Comparison of ENCODE assay signal across 10 cellular contexts in the genomic region with DNA sequence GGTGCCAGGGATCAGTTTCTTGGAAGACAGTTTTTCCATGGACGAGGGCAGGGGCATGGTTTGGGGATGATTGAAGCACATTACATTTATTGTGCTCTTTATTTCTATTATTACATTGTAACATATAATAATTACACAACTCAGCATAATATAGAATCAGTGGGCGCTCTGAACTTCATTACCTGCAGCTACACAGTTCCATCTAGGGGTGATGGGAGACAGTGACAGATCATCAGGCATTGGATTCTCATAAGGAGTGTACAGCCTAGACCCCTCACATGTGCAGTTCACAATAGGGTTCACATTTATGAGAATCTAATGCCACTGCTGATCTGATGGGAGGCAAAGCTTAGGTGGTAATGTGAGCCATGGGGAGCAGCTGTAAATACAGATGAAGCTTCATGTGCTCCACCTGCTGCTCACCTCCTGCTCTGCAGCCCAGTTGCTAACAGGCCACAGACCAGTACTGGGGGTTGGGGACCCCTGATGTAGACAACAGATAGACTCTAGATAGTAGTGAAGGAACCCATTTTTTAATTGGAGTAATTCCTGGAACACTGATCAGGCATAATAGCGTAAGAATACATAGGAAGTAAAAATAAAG. TPM values are rescaled to one million over a fixed set of nuclear protein-coding genes. Genes with fewer than 3 reads are reported as not detected.
A peak's percentile ranks its signal among the peaks of the same experiment; 100 is the strongest.
DNase-seq lines count a peak whose midpoint lies in the region; ATAC-seq and TF ChIP-seq lines count a peak whose summit lies in the region.
"Had no signal": no experiment of that assay in that cellular context is flagged by ENCODE, and none has a peak within 500 bp of the region (broad histone marks: within the 10 kb centered on the region; RNA-seq: fewer than 3 reads in every experiment).

No MANE protein-coding gene starts in this region.

- no peaks in the 10 kb centered on the region for H3K36me3 ChIP-seq in neural cell (ENCODE audit: insufficient read depth, low read length)
- H3K36me3 ChIP-seq: thoracic aorta had no signal

- H3K9me3 ChIP-seq in neural cell (ENCODE audit: low read length): no peaks in the 10 kb centered on the region
- H3K9me3 ChIP-seq: thoracic aorta had no signal

- no peaks in the 10 kb centered on the region for H3K9me3 Mint-ChIP-seq in WTC11
- H3K9me3 Mint-ChIP-seq: activated T-helper 17 cell treated with anti-CD3 and anti-CD28 coated beads, Interleukin-2, amount 50 U/mL, for 72 hours had no signal

- H3K4me2 ChIP-seq in neural cell (ENCODE audit: low read length): no peak overlapping the region

- H3K27ac ChIP-seq in neural cell (ENCODE audit: low read length): no peak overlapping the region
- H3K27ac ChIP-seq: thoracic aorta had no signal

- TF ChIP-seq RAD21 in neural cell (conservative IDR thresholded peaks at IDR 0.05): no peak

- H3K4me1 Mint-ChIP-seq in WTC11: no peaks in the 10 kb centered on the region
- H3K4me1 Mint-ChIP-seq: activated T-helper 17 cell treated with anti-CD3 and anti-CD28 coated beads, Interleukin-2, amount 50 U/mL, for 72 hours had no signal

- peak; percentile 72 for ATAC-seq in HG02798 (IDR thresholded peaks at IDR 0.05; ENCODE audit: poor library complexity, unreplicated experiment)
- ATAC-seq in WTC11: peak; percentile 97
- ATAC-seq: activated T-helper 17 cell treated with anti-CD3 and anti-CD28 coated beads, Interleukin-2, amount 50 U/mL, for 72 hours had no signal

- peak; percentile 41 for DNase-seq in DMS 273 (lab: John Stamatoyannopoulos, UW; ENCODE audit: unreplicated experiment)
- no peak for DNase-seq in DMS 273 treated with DMSO at 0.1 percent for 48 hours (lab: John Stamatoyannopoulos, UW)
- peak; percentile 68 for DNase-seq in WTC11 (ENCODE audit: low spot score)
- DNase-seq in epidermal melanocyte (ENCODE audit: insufficient read length, low spot score): no peak
- no peak for DNase-seq in cerebellar cortex (ENCODE audit: low spot score)
- DNase-seq in NOMO-1 treated with DMSO at 0.1 percent for 48 hours (lab: John Stamatoyannopoulos, UW; ENCODE audit: unreplicated experiment): no peak

- no peak overlapping the region for H3K9ac ChIP-seq in neural cell (ENCODE audit: low read length)

- no peak overlapping the region for H3K4me3 ChIP-seq in neural cell (ENCODE audit: low read length)
- H3K4me3 ChIP-seq: thoracic aorta had no signal

- no peak overlapping the region for H3K4me3 Mint-ChIP-seq in WTC11
- H3K4me3 Mint-ChIP-seq: activated T-helper 17 cell treated with anti-CD3 and anti-CD28 coated beads, Interleukin-2, amount 50 U/mL, for 72 hours had no signal

- H3K79me2 ChIP-seq in neural cell (replicated peaks; ENCODE audit: insufficient read depth, low read length): no peaks in the 10 kb centered on the region

- no peaks in the 10 kb centered on the region for H4K20me1 ChIP-seq in neural cell (ENCODE audit: insufficient read depth)

- POLR2A ChIA-PET in WTC11 (lab: Charles Lee): no interaction called here

- no peak overlapping the region for H3K27ac Mint-ChIP-seq in WTC11
- H3K27ac Mint-ChIP-seq: activated T-helper 17 cell treated with anti-CD3 and anti-CD28 coated beads, Interleukin-2, amount 50 U/mL, for 72 hours had no signal

- TF ChIP-seq CTCF in WTC11 (IDR thresholded peaks at IDR 0.05) (peak; percentile 49; the same call in 1 of the 2 replicates), neural cell (IDR thresholded peaks at IDR 0.05; ENCODE audit: poor library complexity, severe bottlenecking) (peak; percentile 29)

- no peaks in the 10 kb centered on the region for H3K27me3 ChIP-seq in neural cell (ENCODE audit: insufficient read depth, low read depth, low read length)

- CTCF ChIA-PET in WTC11 (lab: Charles Lee): interaction anchor here (0.6 to 1.4 kb wide), 9 partner anchors 12 to 426 kb away, joined by 3 to 30 read pairs (median 5); no protein-coding TSS in a partner anchor

- H3K36me3 Mint-ChIP-seq in WTC11: no peaks in the 10 kb centered on the region

- H2AFZ ChIP-seq in neural cell (ENCODE audit: low read depth, low read length): no peak overlapping the region

- no peaks in the 10 kb centered on the region for H3K27me3 Mint-ChIP-seq in WTC11 (ENCODE audit: low read depth)
- H3K27me3 Mint-ChIP-seq: activated T-helper 17 cell treated with anti-CD3 and anti-CD28 coated beads, Interleukin-2, amount 50 U/mL, for 72 hours had no signal

- TF ChIP-seq EP300 in neural cell (conservative IDR thresholded peaks at IDR 0.05; ENCODE audit: poor library complexity, severe bottlenecking): no peak

- no peaks in the 10 kb centered on the region for H3F3A ChIP-seq in neural cell (ENCODE audit: insufficient read depth, low read length, poor library complexity, severe bottlenecking)

- H3K9me2 ChIP-seq in neural cell (ENCODE audit: insufficient read depth, low read length): no peaks in the 10 kb centered on the region

TF ChIP-seq in WTC11, 78 proteins besides CTCF, POLR2A, EP300 and RAD21 (continues in another document):
- no peak for TF ChIP-seq CBFB (CRISPR knock-in tag; IDR thresholded peaks at IDR 0.05; ENCODE audit: low read depth)
- TF ChIP-seq TP53 (CRISPR knock-in tag; IDR thresholded peaks at IDR 0.05): no peak
- no peak for TF ChIP-seq ETV6 (CRISPR knock-in tag; IDR thresholded peaks at IDR 0.05)
- no peak for TF ChIP-seq ZNF396 (CRISPR knock-in tag; IDR thresholded peaks at IDR 0.05; ENCODE audit: borderline replicate concordance)
- TF ChIP-seq, protein P1, sequence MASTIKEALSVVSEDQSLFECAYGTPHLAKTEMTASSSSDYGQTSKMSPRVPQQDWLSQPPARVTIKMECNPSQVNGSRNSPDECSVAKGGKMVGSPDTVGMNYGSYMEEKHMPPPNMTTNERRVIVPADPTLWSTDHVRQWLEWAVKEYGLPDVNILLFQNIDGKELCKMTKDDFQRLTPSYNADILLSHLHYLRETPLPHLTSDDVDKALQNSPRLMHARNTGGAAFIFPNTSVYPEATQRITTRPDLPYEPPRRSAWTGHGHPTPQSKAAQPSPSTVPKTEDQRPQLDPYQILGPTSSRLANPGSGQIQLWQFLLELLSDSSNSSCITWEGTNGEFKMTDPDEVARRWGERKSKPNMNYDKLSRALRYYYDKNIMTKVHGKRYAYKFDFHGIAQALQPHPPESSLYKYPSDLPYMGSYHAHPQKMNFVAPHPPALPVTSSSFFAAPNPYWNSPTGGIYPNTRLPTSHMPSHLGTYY (CRISPR knock-in tag; IDR thresholded peaks at IDR 0.05): no peak
- TF ChIP-seq TEAD1 (CRISPR knock-in tag; IDR thresholded peaks at IDR 0.05): no peak
- TF ChIP-seq, protein P2, sequence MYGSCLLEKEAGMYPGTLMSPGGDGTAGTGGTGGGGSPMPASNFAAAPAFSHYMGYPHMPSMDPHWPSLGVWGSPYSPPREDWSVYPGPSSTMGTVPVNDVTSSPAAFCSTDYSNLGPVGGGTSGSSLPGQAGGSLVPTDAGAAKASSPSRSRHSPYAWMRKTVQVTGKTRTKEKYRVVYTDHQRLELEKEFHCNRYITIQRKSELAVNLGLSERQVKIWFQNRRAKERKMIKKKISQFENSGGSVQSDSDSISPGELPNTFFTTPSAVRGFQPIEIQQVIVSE (CRISPR knock-in tag; IDR thresholded peaks at IDR 0.05; ENCODE audit: borderline replicate concordance): no peak
- TF ChIP-seq IRF2 (CRISPR knock-in tag; IDR thresholded peaks at IDR 0.05; ENCODE audit: borderline replicate concordance, low read depth): no peak
- no peak for TF ChIP-seq PRRX2 (CRISPR knock-in tag; IDR thresholded peaks at IDR 0.05)
- TF ChIP-seq ZNF423 (CRISPR knock-in tag; IDR thresholded peaks at IDR 0.05): no peak
- TF ChIP-seq, protein P3, sequence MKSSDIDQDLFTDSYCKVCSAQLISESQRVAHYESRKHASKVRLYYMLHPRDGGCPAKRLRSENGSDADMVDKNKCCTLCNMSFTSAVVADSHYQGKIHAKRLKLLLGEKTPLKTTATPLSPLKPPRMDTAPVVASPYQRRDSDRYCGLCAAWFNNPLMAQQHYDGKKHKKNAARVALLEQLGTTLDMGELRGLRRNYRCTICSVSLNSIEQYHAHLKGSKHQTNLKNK (CRISPR knock-in tag; IDR thresholded peaks at IDR 0.05): no peak

TF ChIP-seq in neural cell, 6 proteins besides CTCF, POLR2A, EP300 and RAD21:
- TF ChIP-seq EZH2 (IDR thresholded peaks at IDR 0.05; ENCODE audit: borderline replicate concordance, insufficient read depth, low read length, poor library complexity, severe bottlenecking) (no peak), SMC3 (conservative IDR thresholded peaks at IDR 0.05; ENCODE audit: poor library complexity) (no peak), POLR2AphosphoS5 (IDR thresholded peaks at IDR 0.05) (no peak), MXI1 (conservative IDR thresholded peaks at IDR 0.05; ENCODE audit: poor library complexity, severe bottlenecking) (no peak), TAF1 (IDR thresholded peaks at IDR 0.05; ENCODE audit: low read depth) (no peak)
- TF ChIP-seq, protein P4, sequence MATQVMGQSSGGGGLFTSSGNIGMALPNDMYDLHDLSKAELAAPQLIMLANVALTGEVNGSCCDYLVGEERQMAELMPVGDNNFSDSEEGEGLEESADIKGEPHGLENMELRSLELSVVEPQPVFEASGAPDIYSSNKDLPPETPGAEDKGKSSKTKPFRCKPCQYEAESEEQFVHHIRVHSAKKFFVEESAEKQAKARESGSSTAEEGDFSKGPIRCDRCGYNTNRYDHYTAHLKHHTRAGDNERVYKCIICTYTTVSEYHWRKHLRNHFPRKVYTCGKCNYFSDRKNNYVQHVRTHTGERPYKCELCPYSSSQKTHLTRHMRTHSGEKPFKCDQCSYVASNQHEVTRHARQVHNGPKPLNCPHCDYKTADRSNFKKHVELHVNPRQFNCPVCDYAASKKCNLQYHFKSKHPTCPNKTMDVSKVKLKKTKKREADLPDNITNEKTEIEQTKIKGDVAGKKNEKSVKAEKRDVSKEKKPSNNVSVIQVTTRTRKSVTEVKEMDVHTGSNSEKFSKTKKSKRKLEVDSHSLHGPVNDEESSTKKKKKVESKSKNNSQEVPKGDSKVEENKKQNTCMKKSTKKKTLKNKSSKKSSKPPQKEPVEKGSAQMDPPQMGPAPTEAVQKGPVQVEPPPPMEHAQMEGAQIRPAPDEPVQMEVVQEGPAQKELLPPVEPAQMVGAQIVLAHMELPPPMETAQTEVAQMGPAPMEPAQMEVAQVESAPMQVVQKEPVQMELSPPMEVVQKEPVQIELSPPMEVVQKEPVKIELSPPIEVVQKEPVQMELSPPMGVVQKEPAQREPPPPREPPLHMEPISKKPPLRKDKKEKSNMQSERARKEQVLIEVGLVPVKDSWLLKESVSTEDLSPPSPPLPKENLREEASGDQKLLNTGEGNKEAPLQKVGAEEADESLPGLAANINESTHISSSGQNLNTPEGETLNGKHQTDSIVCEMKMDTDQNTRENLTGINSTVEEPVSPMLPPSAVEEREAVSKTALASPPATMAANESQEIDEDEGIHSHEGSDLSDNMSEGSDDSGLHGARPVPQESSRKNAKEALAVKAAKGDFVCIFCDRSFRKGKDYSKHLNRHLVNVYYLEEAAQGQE (IDR thresholded peaks at IDR 0.05; ENCODE audit: borderline replicate concordance): no peak

RNA-seq across cellular contexts. Expression of a gene that starts 41.5 kb away (rescaled TPM):
- 0.16 TPM in 1 of 3 replicates, not detected in the others for total RNA-seq in WTC11 (2021)
- polyA plus RNA-seq in neural cell: 0.57 and 2.1 TPM in 2 replicates
- polyA minus RNA-seq in neural cell: 0.49 and 0.58 TPM in 2 replicates
- total RNA-seq: activated T-helper 17 cell treated with anti-CD3 and anti-CD28 coated beads, Interleukin-2, amount 50 U/mL, for 72 hours; thoracic aorta had no signal

Comparison
In these comparisons a context has a peak if more than half of its experiments do, and no peak if none do; other contexts are left out.
1. DNase-seq: peak in DMS 273 (single experiment) and WTC11 (single experiment); none in DMS 273 treated with DMSO at 0.1 percent for 48 hours (single experiment), epidermal melanocyte (single experiment), cerebellar cortex (single experiment) and NOMO-1 treated with DMSO at 0.1 percent for 48 hours (single experiment).